In the genomic region with DNA sequence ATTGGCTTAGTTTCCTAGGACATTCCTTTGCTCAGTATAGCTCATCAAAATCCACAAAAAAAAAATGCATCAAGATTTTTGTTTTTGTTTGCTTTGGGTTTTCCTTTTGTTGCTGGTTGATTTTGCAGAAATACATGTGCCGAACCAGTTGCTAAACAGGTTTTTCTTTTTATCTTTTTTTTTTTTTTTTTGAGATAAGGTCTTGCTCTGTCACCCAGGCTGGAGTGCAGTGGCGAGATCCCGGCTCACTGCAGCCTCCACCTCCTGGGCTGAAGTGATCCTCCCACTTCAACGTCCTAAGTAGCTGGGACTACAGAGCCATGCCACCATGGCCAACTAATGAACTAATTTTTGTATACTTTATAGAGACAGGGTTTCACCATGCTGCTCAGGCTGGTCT, we compare ENCODE assay signal across 21 cellular contexts. TPM values are rescaled to one million over a fixed set of nuclear protein-coding genes. Genes with fewer than 3 reads are reported as not detected.
A peak's percentile ranks its signal among the peaks of the same experiment; 100 is the strongest.
DNase-seq lines count a peak whose midpoint lies in the region; TF ChIP-seq lines count a peak whose summit lies in the region.
"Had no signal": no experiment of that assay in that cellular context is flagged by ENCODE, and none has a peak within 500 bp of the region (broad histone marks: within the 10 kb centered on the region; RNA-seq: fewer than 3 reads in every experiment).

No MANE protein-coding gene starts in this region.

- H3K4me1 Mint-ChIP-seq in activated naive CD4-positive, alpha-beta T cell treated with anti-CD3 and anti-CD28 coated beads, Interleukin-2, amount 10 ng/mL, durations not matched to agents 7 days and 5 days = peaks cover 14% of the 10 kb centered on the region
- H3K4me1 Mint-ChIP-seq in activated CD4-positive, alpha-beta T cell treated with anti-CD3 and anti-CD28 coated beads, Interleukin-2, amount 10 ng/mL, durations not matched to agents 24 days and 14 days = peaks cover 13% of the 10 kb centered on the region

- TF ChIP-seq CTCF in PC-9 (conservative IDR thresholded peaks at IDR 0.05) (no peak), stomach (IDR thresholded peaks at IDR 0.05) (no peak)

- peak overlapping the region; percentile 29 for H3K4me2 ChIP-seq in PC-9

- H3K27me3 Mint-ChIP-seq in activated naive CD4-positive, alpha-beta T cell treated with anti-CD3 and anti-CD28 coated beads, Interleukin-2, amount 10 ng/mL, durations not matched to agents 7 days and 5 days = no peaks in the 10 kb centered on the region
- no peaks in the 10 kb centered on the region for H3K27me3 Mint-ChIP-seq in activated CD4-positive, alpha-beta T cell treated with anti-CD3 and anti-CD28 coated beads, Interleukin-2, amount 10 ng/mL, durations not matched to agents 24 days and 14 days

- CTCF ChIA-PET in activated naive CD4-positive, alpha-beta T cell treated with anti-CD3 and anti-CD28 coated beads, Interleukin-2, amount 10 ng/mL, durations not matched to agents 7 days and 5 days (lab: Charles Lee) = no interaction called here
- CTCF ChIA-PET in PC-9 (lab: Charles Lee) = interaction anchor here (0.7 kb wide), 1 partner anchor 919 kb away, joined by 5 read pairs; no protein-coding TSS in a partner anchor

- no peak for DNase-seq in activated naive CD4-positive, alpha-beta T cell treated with anti-CD3 and anti-CD28 coated beads, Interleukin-2, amount 10 ng/mL, durations not matched to agents 7 days and 5 days
- no peak for DNase-seq in activated naive CD4-positive, alpha-beta T cell treated with Interleukin-2 at 50 U/mL for 16 hours
- DNase-seq in PC-9 (peak; percentile 39 to 56), islet precursor cell (peak; percentile 55), stomach (peak; percentile 57), NCI-H82 (lab: John Stamatoyannopoulos, UW) (no peak), D341Med (ENCODE audit: low spot score) (no peak)
- no peak for DNase-seq in activated CD4-positive, alpha-beta T cell treated with anti-CD3 and anti-CD28 coated beads, Interleukin-2, amount 10 ng/mL, durations not matched to agents 24 days and 14 days
- DNase-seq: 8988T, DMS 273 treated with DMSO at 0.1 percent for 48 hours, GF-D8, GOT3, MM.1S, NCI-H1092 treated with DMSO at 0.1 percent for 48 hours, NCI-H146, NCI-H2029 treated with DMSO at 0.1 percent for 48 hours, NCI-H2171 treated with DMSO at 0.1 percent for 48 hours, NCI-H446 treated with DMSO at 0.1 percent for 48 hours, NCI-H69, RPMI8226 had no signal

- H3K4me1 ChIP-seq in PC-9 (replicated peaks; ENCODE audit: insufficient read depth) (peaks cover 9% of the 10 kb centered on the region), stomach (peaks cover 0 to 26% (median 10%) of the 10 kb centered on the region in 4 donors)

- H3K9me3 ChIP-seq in PC-9 (ENCODE audit: insufficient read depth, low read depth) (peaks cover 4% of the 10 kb centered on the region; the same call in 1 of the 2 replicates), stomach (no peaks in the 10 kb centered on the region)

- H3K9me2 ChIP-seq in PC-9 (ENCODE audit: insufficient read depth) = no peaks in the 10 kb centered on the region

- TF ChIP-seq EP300 in stomach (IDR thresholded peaks at IDR 0.05) = no peak

- H4K20me1 ChIP-seq in PC-9 (ENCODE audit: insufficient read depth) = no peaks in the 10 kb centered on the region

- H3K36me3 ChIP-seq in PC-9 (ENCODE audit: low read depth) (no peaks in the 10 kb centered on the region), stomach (no peaks in the 10 kb centered on the region)

- 26 to 68% (median 36%) methylated on average over 4 of the region's 4 CpGs for whole genome bisulfite sequencing in stomach, 5 donors

- 0 out of 2 replicates have a peak overlapping the region, but pooled peaks have one; percentile 5 for H2AFZ ChIP-seq in PC-9

- H3K27me3 ChIP-seq in PC-9 (ENCODE audit: insufficient read depth, low read depth) = no peaks in the 10 kb centered on the region
- no peaks in the 10 kb centered on the region for H3K27me3 ChIP-seq in stomach

- H3K27ac Mint-ChIP-seq in activated naive CD4-positive, alpha-beta T cell treated with anti-CD3 and anti-CD28 coated beads, Interleukin-2, amount 10 ng/mL, durations not matched to agents 7 days and 5 days = peak overlapping the region; percentile 52
- H3K27ac Mint-ChIP-seq in activated CD4-positive, alpha-beta T cell treated with anti-CD3 and anti-CD28 coated beads, Interleukin-2, amount 10 ng/mL, durations not matched to agents 24 days and 14 days = no peak overlapping the region
- H3K27ac Mint-ChIP-seq: CD14-positive monocyte had no signal

- no TSS peak for BruUV-seq in PC-9 (replicated peaks; lab: Mats Ljungman, UMichigan)

- TF ChIP-seq POLR2A in stomach (IDR thresholded peaks at IDR 0.05) = no peak

- no peaks in the 10 kb centered on the region for H3K9me3 Mint-ChIP-seq in activated naive CD4-positive, alpha-beta T cell treated with anti-CD3 and anti-CD28 coated beads, Interleukin-2, amount 10 ng/mL, durations not matched to agents 7 days and 5 days
- H3K9me3 Mint-ChIP-seq in activated CD4-positive, alpha-beta T cell treated with anti-CD3 and anti-CD28 coated beads, Interleukin-2, amount 10 ng/mL, durations not matched to agents 24 days and 14 days = peaks cover 4% of the 10 kb centered on the region

- H3K27ac ChIP-seq in PC-9 (no peak overlapping the region), stomach (peak overlapping the region in 1 of 5 donors; percentile 28)

- H3K4me3 Mint-ChIP-seq in activated naive CD4-positive, alpha-beta T cell treated with anti-CD3 and anti-CD28 coated beads, Interleukin-2, amount 10 ng/mL, durations not matched to agents 7 days and 5 days = no peak overlapping the region
- no peak overlapping the region for H3K4me3 Mint-ChIP-seq in activated CD4-positive, alpha-beta T cell treated with anti-CD3 and anti-CD28 coated beads, Interleukin-2, amount 10 ng/mL, durations not matched to agents 24 days and 14 days
- H3K4me3 Mint-ChIP-seq: CD14-positive monocyte had no signal

- H3K4me3 ChIP-seq in PC-9 (no peak overlapping the region), stomach (no peak overlapping the region)

- H3F3A ChIP-seq in PC-9 (ENCODE audit: insufficient read depth, low read depth) = no peaks in the 10 kb centered on the region; the same call in 1 of the 2 replicates

- 0 out of 2 replicates have a peak, but pooled peaks cover 2% of the 10 kb centered on the region for H3K79me2 ChIP-seq in PC-9 (ENCODE audit: low read depth)

- H3K36me3 Mint-ChIP-seq in activated naive CD4-positive, alpha-beta T cell treated with anti-CD3 and anti-CD28 coated beads, Interleukin-2, amount 10 ng/mL, durations not matched to agents 7 days and 5 days = peaks cover 13% of the 10 kb centered on the region
- H3K36me3 Mint-ChIP-seq in activated CD4-positive, alpha-beta T cell treated with anti-CD3 and anti-CD28 coated beads, Interleukin-2, amount 10 ng/mL, durations not matched to agents 24 days and 14 days (ENCODE audit: low read depth) = peaks cover 17% of the 10 kb centered on the region

- POLR2A ChIA-PET in PC-9 (lab: Charles Lee; ENCODE audit: unreplicated experiment) = interaction anchor here (0.7 kb wide), 2 partner anchors 22 to 242 kb away, joined by 4 to 8 read pairs; no protein-coding TSS in a partner anchor

- intact Hi-C loops in PC-9 (cut with micrococcal nuclease; ENCODE audit: unreplicated experiment) = no loop called here
- intact Hi-C loops in stomach (cut with DNase I; ENCODE audit: low total_unique reads) = no loop called here
- intact Hi-C loops in activated CD4-positive, alpha-beta T cell treated with anti-CD3 and anti-CD28 coated beads, Interleukin-2, amount 10 ng/mL, durations not matched to agents 24 days and 14 days (cut with micrococcal nuclease) = loop anchor here (10.0 kb wide), 1 partner anchor 1066 kb away; a partner anchor contains a TSS

RNA-seq across cellular contexts. Expression of a gene that starts 8.3 kb away (rescaled TPM):
- total RNA-seq in PC-9 (2021) (18.4 and 22.4 TPM in 2 replicates), stomach (10 to 100 TPM in 3 of 5 donors, 1 to 10 TPM in 2; 3.8 to 55.4 (median 14.3) TPM)
- polyA plus RNA-seq in stomach = 1 to 10 TPM; 6.9 to 8.6 (median 7.1) TPM
- total RNA-seq in activated CD4-positive, alpha-beta T cell treated with anti-CD3 and anti-CD28 coated beads, Interleukin-2, amount 10 ng/mL, durations not matched to agents 24 days and 14 days = 36.2 and 36.5 TPM in 2 replicates

Comparison
In these comparisons a context has a peak if more than half of its experiments do, and no peak if none do; other contexts are left out.
1. DNase-seq: peak in PC-9 (2 of 2), islet precursor cell (single experiment) and stomach (single experiment); none in activated naive CD4-positive, alpha-beta T cell treated with anti-CD3 and anti-CD28 coated beads, Interleukin-2, amount 10 ng/mL, durations not matched to agents 7 days and 5 days (single experiment), activated naive CD4-positive, alpha-beta T cell treated with Interleukin-2 at 50 U/mL for 16 hours (single experiment), NCI-H82 (single experiment), D341Med (single experiment) and activated CD4-positive, alpha-beta T cell treated with anti-CD3 and anti-CD28 coated beads, Interleukin-2, amount 10 ng/mL, durations not matched to agents 24 days and 14 days (single experiment).